8 cellular contexts compared by ENCODE assay signal in the genomic region with DNA sequence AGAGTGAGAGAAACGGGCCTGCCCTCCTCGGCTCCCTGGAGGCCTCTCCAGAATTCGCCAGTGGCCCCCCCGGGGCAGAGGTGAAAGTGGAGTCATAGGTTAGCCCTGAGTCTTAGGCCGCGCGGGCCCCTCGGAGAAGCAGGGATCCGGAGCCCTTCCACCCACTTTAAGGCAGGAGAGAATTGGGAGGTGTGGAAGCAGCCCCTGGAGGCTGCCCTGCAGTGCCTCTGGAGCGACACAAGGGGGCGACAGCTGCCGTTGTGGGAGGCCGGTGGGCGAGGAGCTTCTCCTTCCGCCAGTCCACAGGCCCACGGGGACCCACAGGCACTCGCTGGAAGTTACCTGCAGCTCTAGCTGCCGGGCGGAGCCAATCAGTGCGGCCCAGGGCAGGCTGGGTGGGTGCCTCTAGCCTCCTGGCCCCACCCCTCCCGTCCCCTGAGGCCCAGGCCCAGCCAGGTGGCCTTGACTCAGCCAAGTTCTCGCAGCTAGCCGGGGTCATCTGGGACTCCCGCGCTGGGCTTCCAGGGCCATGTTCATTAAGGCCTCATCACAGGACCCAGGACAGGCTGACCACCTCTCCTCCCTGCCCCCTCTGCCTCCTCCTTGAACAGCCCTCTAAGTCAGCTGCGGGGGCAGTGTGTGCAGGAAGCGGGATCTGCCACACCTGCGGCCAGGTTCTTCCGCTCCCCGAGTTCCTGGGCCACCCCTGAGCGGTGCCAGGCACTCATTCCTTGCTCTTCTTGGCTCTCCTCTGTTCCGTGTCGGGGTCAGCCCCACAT. TPM values are rescaled to one million over a fixed set of nuclear protein-coding genes. Genes with fewer than 3 reads are reported as not detected.
DNase-seq lines count a peak whose midpoint lies in the region; ATAC-seq, FAIRE-seq and TF ChIP-seq lines count a peak whose summit lies in the region.

No MANE protein-coding gene starts in this region.

- H3K9me3 ChIP-seq in astrocyte (ENCODE audit: insufficient read depth, low read depth, low read length): no peaks in the 10 kb centered on the region
- no peaks in the 10 kb centered on the region for H3K9me3 ChIP-seq in iPS-20b (ENCODE audit: insufficient read depth, low read depth, low read length)

- no peak overlapping the region for H3K9ac ChIP-seq in astrocyte (ENCODE audit: low read length)
- peak overlapping the region; percentile 0; the same call in 1 of the 2 replicates for H3K9ac ChIP-seq in iPS-20b (ENCODE audit: low read depth, low read length)

- no peak for ATAC-seq in HG03520 (IDR thresholded peaks at IDR 0.05; ENCODE audit: unreplicated experiment)
- ATAC-seq in GM18520 (IDR thresholded peaks at IDR 0.05; ENCODE audit: unreplicated experiment): no peak

- peaks cover 85% of the 10 kb centered on the region for H3K79me2 ChIP-seq in astrocyte (ENCODE audit: insufficient read depth, low read length)

- no peak overlapping the region for H3K4me3 Mint-ChIP-seq in astrocyte (ENCODE audit: unreplicated experiment)

- no peak overlapping the region for H3K27ac Mint-ChIP-seq in astrocyte (ENCODE audit: unreplicated experiment)

- no peak overlapping the region for H3K4me2 ChIP-seq in astrocyte (ENCODE audit: low read length)

- H3K4me1 Mint-ChIP-seq in astrocyte (ENCODE audit: low read depth, unreplicated experiment): peaks cover 20% of the 10 kb centered on the region

- H3K36me3 ChIP-seq in astrocyte (ENCODE audit: insufficient read depth, low read length): no peaks in the 10 kb centered on the region
- H3K36me3 ChIP-seq in iPS-20b (ENCODE audit: insufficient read depth, low read depth, low read length): peaks cover 17% of the 10 kb centered on the region; the same call in 1 of the 2 replicates

- no peaks in the 10 kb centered on the region for H3K27me3 Mint-ChIP-seq in astrocyte (ENCODE audit: low read depth, unreplicated experiment)

- DNase-seq in NCI-H2081 (lab: John Stamatoyannopoulos, UW): peak; percentile 25 to 29
- no peak for DNase-seq in NCI-H2081 treated with DMSO at 0.1 percent for 48 hours (lab: John Stamatoyannopoulos, UW)
- DNase-seq in T-helper 22 cell (ENCODE audit: low read depth): peak; percentile 80
- no peak for DNase-seq in astrocyte (ENCODE audit: low read depth)
- DNase-seq in stimulated activated CD4-positive, alpha-beta T cell treated with anti-CD3 and anti-CD28 coated beads, Interleukin-2, amount 100 ng/mL, for 4 hours (ENCODE audit: low read depth): peak; percentile 55

- TF ChIP-seq CTCF in astrocyte (IDR thresholded peaks at IDR 0.05; ENCODE audit: insufficient read depth, low read depth, low read length): peak; percentile 53

- H3K36me3 Mint-ChIP-seq in astrocyte (ENCODE audit: low read depth, unreplicated experiment): peaks cover 6% of the 10 kb centered on the region

- no peak for FAIRE-seq in astrocyte (lab: Jason Lieb, UNC)

- H3K4me3 ChIP-seq in astrocyte (ENCODE audit: insufficient read depth, low read depth, low read length): no peak overlapping the region
- no peak overlapping the region for H3K4me3 ChIP-seq in iPS-20b (ENCODE audit: low read length)

- peaks cover 81% of the 10 kb centered on the region for H4K20me1 ChIP-seq in astrocyte (ENCODE audit: insufficient read depth, low read length)

- H3K4me1 ChIP-seq in astrocyte (ENCODE audit: insufficient read depth, low read length): peaks cover 12% of the 10 kb centered on the region
- H3K4me1 ChIP-seq in iPS-20b (ENCODE audit: insufficient read depth, low read length): peaks cover 33% of the 10 kb centered on the region

- H3K9me3 Mint-ChIP-seq in astrocyte (ENCODE audit: unreplicated experiment): no peaks in the 10 kb centered on the region

- no peaks in the 10 kb centered on the region for H3K27me3 ChIP-seq in astrocyte (ENCODE audit: insufficient read depth, low read length)
- H3K27me3 ChIP-seq in iPS-20b (ENCODE audit: insufficient read depth, low read length): no peaks in the 10 kb centered on the region

- no peak overlapping the region for H2AFZ ChIP-seq in astrocyte (ENCODE audit: low read depth, low read length)

- H3K27ac ChIP-seq in astrocyte (ENCODE audit: low read depth, low read length): no peak overlapping the region
- H3K27ac ChIP-seq in iPS-20b (ENCODE audit: low read length): peak overlapping the region; percentile 18

RNA-seq across cellular contexts. Expression of a gene that starts 5.0 kb away (rescaled TPM):
- total RNA-seq in astrocyte: 53.8 and 59.3 TPM in 2 replicates

RNA-seq across cellular contexts. Expression of a gene that starts 29.2 kb away (rescaled TPM):
- 277 and 325 TPM in 2 replicates for total RNA-seq in astrocyte

RNA-seq across cellular contexts. Expression of a gene that starts 39.3 kb away (rescaled TPM):
- 0.27 and 0.43 TPM in 2 replicates for total RNA-seq in astrocyte

Comparison
In these comparisons a context has a peak if more than half of its experiments do, and no peak if none do; other contexts are left out.
1. DNase-seq: peak in NCI-H2081 (2 of 2), T-helper 22 cell (single experiment) and stimulated activated CD4-positive, alpha-beta T cell treated with anti-CD3 and anti-CD28 coated beads, Interleukin-2, amount 100 ng/mL, for 4 hours (single experiment); none in NCI-H2081 treated with DMSO at 0.1 percent for 48 hours (single experiment) and astrocyte (single experiment).